In genomic region chr13:113490496-113491417, GRCh38 we compare ENCODE assay signal across 8 cellular contexts. TPM values are rescaled to one million over a fixed set of nuclear protein-coding genes. Genes with fewer than 3 reads are reported as not detected.
A peak's percentile ranks its signal among the peaks of the same experiment; 100 is the strongest.
DNase-seq lines count a peak whose midpoint lies in the region; ATAC-seq and FAIRE-seq lines count a peak whose summit lies in the region.

TSS of gene DCUN1D2 (minus strand) at chr13:113490711. CDS start at chr13:113490669, 42 bp downstream.

- peak within 1 kb of the TSS; percentile 19 for H3K27ac ChIP-seq in ectodermal cell (ENCODE audit: insufficient read depth, low read depth, low read length, poor library complexity, severe bottlenecking)

- H3K4me1 ChIP-seq in ectodermal cell (ENCODE audit: control insufficient read depth, insufficient read depth, low read length): peaks cover 23% of the 10 kb centered on the region

- POLR2A ChIA-PET in activated CD4-positive, alpha-beta memory T cell treated with anti-CD3 and anti-CD28 coated beads, Interleukin-2, amount 10 ng/mL, durations not matched to agents 7 days and 5 days (lab: Charles Lee): interaction anchor here (0.8 to 2.5 kb wide), 6 partner anchors 10 to 281 kb away, joined by 3 to 13 read pairs (median 5); partner anchors contain the start of gene CUL4A

- H3K27me3 Mint-ChIP-seq in activated CD4-positive, alpha-beta memory T cell treated with anti-CD3 and anti-CD28 coated beads, Interleukin-2, amount 10 ng/mL, durations not matched to agents 7 days and 5 days: no peaks in the 10 kb centered on the region

- peak; percentile 74 for ATAC-seq in HG03442 (IDR thresholded peaks at IDR 0.05; ENCODE audit: unreplicated experiment)

- H3K36me3 Mint-ChIP-seq in activated CD4-positive, alpha-beta memory T cell treated with anti-CD3 and anti-CD28 coated beads, Interleukin-2, amount 10 ng/mL, durations not matched to agents 7 days and 5 days (ENCODE audit: low read depth): peaks cover 13% of the 10 kb centered on the region

- H3K4me3 ChIP-seq in ectodermal cell (ENCODE audit: insufficient read depth, low read depth, low read length): peak within 1 kb of the TSS; percentile 69

- no peaks in the 10 kb centered on the region for H3K9me3 ChIP-seq in ectodermal cell (ENCODE audit: control insufficient read depth, low read length)

- FAIRE-seq in GM19239 (lab: Jason Lieb, UNC): peak; percentile 91

- CTCF ChIA-PET in activated CD4-positive, alpha-beta memory T cell treated with anti-CD3 and anti-CD28 coated beads, Interleukin-2, amount 10 ng/mL, durations not matched to agents 7 days and 5 days (lab: Charles Lee): interaction anchor here (1.4 kb wide), 1 partner anchor 97 kb away, joined by 3 read pairs; no protein-coding TSS in a partner anchor

- H3K9me3 Mint-ChIP-seq in activated CD4-positive, alpha-beta memory T cell treated with anti-CD3 and anti-CD28 coated beads, Interleukin-2, amount 10 ng/mL, durations not matched to agents 7 days and 5 days: no peaks in the 10 kb centered on the region

- H3K4me1 Mint-ChIP-seq in activated CD4-positive, alpha-beta memory T cell treated with anti-CD3 and anti-CD28 coated beads, Interleukin-2, amount 10 ng/mL, durations not matched to agents 7 days and 5 days: peaks cover 63% of the 10 kb centered on the region

- no peaks in the 10 kb centered on the region for H3K36me3 ChIP-seq in ectodermal cell (ENCODE audit: control insufficient read depth, insufficient read depth, low read length)

- DNase-seq in C1 segment of cervical spinal cord (lab: John Stamatoyannopoulos, UW) (peak; percentile 59 to 98 (median 92)), GM19239 (ENCODE audit: insufficient read length, low spot score) (peak; percentile 93), NCI-H748 (lab: John Stamatoyannopoulos, UW; ENCODE audit: unreplicated experiment) (peak; percentile 95), medulla oblongata (ENCODE audit: extremely low spot score) (peak; percentile 97)
- peak; percentile 81 for DNase-seq in activated CD4-positive, alpha-beta memory T cell treated with anti-CD3 and anti-CD28 coated beads, Interleukin-2, amount 10 ng/mL, durations not matched to agents 7 days and 5 days
- DNase-seq in stimulated activated CD4-positive, alpha-beta T cell treated with anti-CD3 and anti-CD28 coated beads, TNF-alpha, amount 100 ng/mL, for 48 hours (ENCODE audit: low read depth in 3 of 3): peak; percentile 43 to 80 (median 52)

- H3K27ac Mint-ChIP-seq in activated CD4-positive, alpha-beta memory T cell treated with anti-CD3 and anti-CD28 coated beads, Interleukin-2, amount 10 ng/mL, durations not matched to agents 7 days and 5 days: peak within 1 kb of the TSS; percentile 79

- WGBS in ectodermal cell, 2 experiments: 0% methylated on average over 115 of the region's 115 CpGs

- H3K27me3 ChIP-seq in ectodermal cell (ENCODE audit: control insufficient read depth, insufficient read depth, low read length, poor library complexity, severe bottlenecking): no peaks in the 10 kb centered on the region

- peak within 1 kb of the TSS; percentile 93 for H3K4me3 Mint-ChIP-seq in activated CD4-positive, alpha-beta memory T cell treated with anti-CD3 and anti-CD28 coated beads, Interleukin-2, amount 10 ng/mL, durations not matched to agents 7 days and 5 days

RNA-seq across cellular contexts. Expression of gene DCUN1D2, which starts in this region (rescaled TPM):
- 10 to 100 TPM; 17.0 to 17.7 TPM for total RNA-seq in activated CD4-positive, alpha-beta memory T cell treated with anti-CD3 and anti-CD28 coated beads, Interleukin-2, amount 10 ng/mL, durations not matched to agents 7 days and 5 days
- polyA plus RNA-seq in ectodermal cell (2013, experiment 1 of 4): 28.3 TPM
- polyA plus RNA-seq in ectodermal cell (2013, experiment 2 of 4): 26.8 TPM
- 15.7 TPM for polyA plus RNA-seq in ectodermal cell (2013, experiment 3 of 4)
- 18.8 TPM for polyA plus RNA-seq in ectodermal cell (2013, experiment 4 of 4)

Comparison
In these comparisons a context has a peak if more than half of its experiments do, and no peak if none do; other contexts are left out.
1. Peak in every context shown above with its lines: DNase-seq, ATAC-seq, H3K4me3 ChIP-seq and H3K27ac ChIP-seq.